ENCODE assay signal across 20 cellular contexts in genomic region chr4:33709247-33709646, GRCh38.
DNase-seq lines count a peak whose midpoint lies in the region; ATAC-seq and TF ChIP-seq lines count a peak whose summit lies in the region.
"Had no signal": no experiment of that assay in that cellular context is flagged by ENCODE, and none has a peak within 500 bp of the region (broad histone marks: within the 10 kb centered on the region; RNA-seq: fewer than 3 reads in every experiment).

No MANE protein-coding gene starts in this region.

- H3K4me3 Mint-ChIP-seq in mesothelial cell of epicardium, result no peak overlapping the region
- H3K4me3 Mint-ChIP-seq: activated T-helper 1 cell treated with anti-CD3 and anti-CD28 coated beads, Interleukin-12 subunit alpha, Interleukin-12 subunit beta, Interleukin-2, Interleukin-4 antibody, amounts not matched to agents 30 ng/mL and 10 ng/mL and 1 ng/mL, durations not matched to agents 14 hours and 24 hours and 36 hours had no signal

- H3K9me3 Mint-ChIP-seq in mesothelial cell of epicardium, result peaks cover 55% of the 10 kb centered on the region

- no peak for TF ChIP-seq POLR2A in sigmoid colon (IDR thresholded peaks at IDR 0.05)
- no peak for TF ChIP-seq POLR2A in Peyer's patch (IDR thresholded peaks at IDR 0.05)
- TF ChIP-seq POLR2A in body of pancreas (IDR thresholded peaks at IDR 0.05), result no peak

- POLR2A ChIA-PET in AG04450 (lab: Yijun Ruan, JAX), result no interaction called here

- no peak overlapping the region for H3K27ac ChIP-seq in AG04450 (ENCODE audit: low read depth, low read length)
- H3K27ac ChIP-seq in sigmoid colon, result no peak overlapping the region
- H3K27ac ChIP-seq in Peyer's patch, result no peak overlapping the region
- no peak overlapping the region for H3K27ac ChIP-seq in body of pancreas
- H3K27ac ChIP-seq: SJSA1, upper lobe of right lung had no signal

- ATAC-seq in body of pancreas, result no peak
- ATAC-seq: K562; left lobe of liver; stimulated activated naive CD8-positive, alpha-beta T cell treated with anti-CD3 and anti-CD28 coated beads, Interleukin-15, Interleukin-2, amounts not matched to agents 100 U/mL and 50 U/mL, for 24 hours; upper lobe of right lung had no signal

- H3K27me3 ChIP-seq in AG04450 (ENCODE audit: control insufficient read depth, insufficient read depth, low read length) (no peaks in the 10 kb centered on the region), sigmoid colon (no peaks in the 10 kb centered on the region), Peyer's patch (no peaks in the 10 kb centered on the region), body of pancreas (no peaks in the 10 kb centered on the region)
- H3K27me3 ChIP-seq: SJSA1, upper lobe of right lung had no signal

- no peak for TF ChIP-seq EP300 in sigmoid colon (IDR thresholded peaks at IDR 0.05)

- H3K4me3 ChIP-seq in AG04450 (ENCODE audit: low read depth, low read length), result no peak overlapping the region
- no peak overlapping the region for H3K4me3 ChIP-seq in astrocyte of the spinal cord (ENCODE audit: low read depth, low read length)
- H3K4me3 ChIP-seq in sigmoid colon, result no peak overlapping the region
- H3K4me3 ChIP-seq in Peyer's patch, result no peak overlapping the region
- no peak overlapping the region for H3K4me3 ChIP-seq in body of pancreas
- H3K4me3 ChIP-seq: K562, SJSA1, upper lobe of right lung had no signal

- H3K36me3 Mint-ChIP-seq in mesothelial cell of epicardium, result peaks cover 16% of the 10 kb centered on the region

- H3K9me3 ChIP-seq in AG04450 (ENCODE audit: control insufficient read depth, insufficient read depth, low read length) (peaks cover 3% of the 10 kb centered on the region; the same call in 1 of the 2 replicates), sigmoid colon (peaks cover 0 to 14% (median 3%) of the 10 kb centered on the region in 4 donors), Peyer's patch (no peaks in the 10 kb centered on the region), body of pancreas (no peaks in the 10 kb centered on the region)
- H3K9me3 ChIP-seq: SJSA1, upper lobe of right lung had no signal

- H3K36me3 ChIP-seq in sigmoid colon (no peaks in the 10 kb centered on the region), Peyer's patch (no peaks in the 10 kb centered on the region), body of pancreas (replicated peaks in 1 of 2; ENCODE audit: insufficient read depth in 1 of 2, low read depth in 2 of 2) (no peaks in the 10 kb centered on the region)
- H3K36me3 ChIP-seq: SJSA1, upper lobe of right lung had no signal

- H3K4me1 ChIP-seq in sigmoid colon (no peaks in the 10 kb centered on the region), Peyer's patch (no peaks in the 10 kb centered on the region), body of pancreas (no peaks in the 10 kb centered on the region)
- H3K4me1 ChIP-seq: SJSA1, upper lobe of right lung had no signal

- intact Hi-C loops in sigmoid colon (cut with DNase I), result no loop called here
- intact Hi-C loops in body of pancreas (cut with DNase I), result no loop called here

- H3K4me1 Mint-ChIP-seq in mesothelial cell of epicardium, result no peaks in the 10 kb centered on the region

- CTCF ChIA-PET in AG04450 (lab: Charles Lee), result no interaction called here

- no peaks in the 10 kb centered on the region for H3K27me3 Mint-ChIP-seq in mesothelial cell of epicardium (ENCODE audit: low read depth)

- DNase-seq in AG04450 (ENCODE audit: low read depth, low spot score) (peak; percentile 7), LHCN-M2 (ENCODE audit: low read depth) (peak; percentile 80), astrocyte of the spinal cord (ENCODE audit: low read depth, low spot score) (peak; percentile 86), glomerular visceral epithelial cell (ENCODE audit: extremely low spot score) (peak; percentile 70), sigmoid colon (no peak), Peyer's patch (no peak), mesothelial cell of epicardium (ENCODE audit: low spot score in 2 of 2, unreplicated experiment in 2 of 2) (no peak), body of pancreas (no peak)
- DNase-seq: activated CD4-positive, alpha-beta T cell treated with anti-CD3 and anti-CD28 coated beads, Interleukin-2, amount 50 U/mL, for 1 hour; cortex of kidney; NCI-H1436 treated with DMSO at 0.1 percent for 48 hours; NCI-H2227 treated with DMSO at 0.1 percent for 48 hours; stimulated activated CD4-positive, alpha-beta T cell treated with anti-CD3 and anti-CD28 coated beads, Interleukin-12 subunit alpha, Interleukin-12 subunit beta, amount 100 ng/mL, for 4 hours; stimulated activated naive CD8-positive, alpha-beta T cell treated with anti-CD3 and anti-CD28 coated beads, Interleukin-15, Interleukin-2, amounts not matched to agents 100 U/mL and 50 U/mL, for 24 hours; T-helper 9 cell; upper lobe of right lung had no signal

- H3K27ac Mint-ChIP-seq in mesothelial cell of epicardium, result no peak overlapping the region
- H3K27ac Mint-ChIP-seq: activated T-helper 1 cell treated with anti-CD3 and anti-CD28 coated beads, Interleukin-12 subunit alpha, Interleukin-12 subunit beta, Interleukin-2, Interleukin-4 antibody, amounts not matched to agents 30 ng/mL and 10 ng/mL and 1 ng/mL, durations not matched to agents 14 hours and 24 hours and 36 hours had no signal

- TF ChIP-seq CTCF in AG04450 (IDR thresholded peaks at IDR 0.05; ENCODE audit: low read depth, low read length) (no peak), astrocyte of the spinal cord (IDR thresholded peaks at IDR 0.05; ENCODE audit: low read depth, low read length) (no peak), sigmoid colon (IDR thresholded peaks at IDR 0.05) (no peak), Peyer's patch (IDR thresholded peaks at IDR 0.05) (no peak), mesothelial cell of epicardium (IDR thresholded peaks at IDR 0.05; ENCODE audit: unreplicated experiment) (no peak), body of pancreas (IDR thresholded peaks at IDR 0.05) (no peak)

- WGBS in sigmoid colon, 2 donors, result 83 to 87% methylated on average over 3 of the region's 3 CpGs
- WGBS in body of pancreas, 2 donors, result 54 to 58% methylated on average over 3 of the region's 3 CpGs

- in situ Hi-C loops in astrocyte of the spinal cord (cut with HindIII; ENCODE audit: low sequenced_read_pairs), result no loop called here

Comparison
In these comparisons a context has a peak if more than half of its experiments do, and no peak if none do; other contexts are left out.
1. DNase-seq: peak in AG04450 (single experiment), LHCN-M2 (single experiment), astrocyte of the spinal cord (single experiment) and glomerular visceral epithelial cell (single experiment); none in sigmoid colon (single experiment), Peyer's patch (0 of 3), mesothelial cell of epicardium (0 of 2) and body of pancreas (0 of 4).